Comparison of ENCODE assay signal across 1 cellular context in genomic region chr10:131981429-131982184, GRCh38.
TF ChIP-seq lines count a peak whose summit lies in the region.

Gene BNIP3 (minus strand): TSS chr10:131981923. CDS start chr10:131981806, 117 bp downstream.

TF ChIP-seq in WTC11, 78 proteins besides CTCF, POLR2A, EP300 and RAD21 (continued from another document and continues in another):
- TF ChIP-seq ARID4B (CRISPR knock-in tag; IDR thresholded peaks at IDR 0.05; ENCODE audit: borderline replicate concordance) (peak; percentile 66), ERG (CRISPR knock-in tag; IDR thresholded peaks at IDR 0.05) (no peak), ZNF138 (CRISPR knock-in tag; conservative IDR thresholded peaks at IDR 0.05) (peak; percentile 85; the same call in 1 of the 2 replicates), CBFB (CRISPR knock-in tag; IDR thresholded peaks at IDR 0.05; ENCODE audit: low read depth) (peak; percentile 93; the same call in 1 of the 2 replicates), ZNF416 (CRISPR knock-in tag; IDR thresholded peaks at IDR 0.05) (no peak), ZNF121 (CRISPR knock-in tag; IDR thresholded peaks at IDR 0.05) (no peak), TEAD1 (CRISPR knock-in tag; IDR thresholded peaks at IDR 0.05) (peak; percentile 97), ESRRA (CRISPR knock-in tag; IDR thresholded peaks at IDR 0.05; ENCODE audit: borderline replicate concordance) (peak; percentile 91), SOX15 (CRISPR knock-in tag; IDR thresholded peaks at IDR 0.05) (no peak), FOXP4 (CRISPR knock-in tag; IDR thresholded peaks at IDR 0.05) (peak; percentile 99), RORB (CRISPR knock-in tag; IDR thresholded peaks at IDR 0.05) (no peak), JAZF1 (CRISPR knock-in tag; IDR thresholded peaks at IDR 0.05) (no peak), ZNF263 (CRISPR knock-in tag; IDR thresholded peaks at IDR 0.05; ENCODE audit: low read depth) (peak; percentile 47; the same call in 1 of the 2 replicates), FOXK1 (CRISPR knock-in tag; IDR thresholded peaks at IDR 0.05) (peak; percentile 95), FOXJ3 (CRISPR knock-in tag; IDR thresholded peaks at IDR 0.05; ENCODE audit: borderline replicate concordance) (no peak), NFYB (CRISPR knock-in tag; conservative IDR thresholded peaks at IDR 0.05; ENCODE audit: low read depth) (peak; percentile 70), OVOL2 (CRISPR knock-in tag; IDR thresholded peaks at IDR 0.05; ENCODE audit: borderline replicate concordance) (no peak), MXD4 (CRISPR knock-in tag; IDR thresholded peaks at IDR 0.05; ENCODE audit: borderline replicate concordance) (no peak), TEAD4 (CRISPR knock-in tag; IDR thresholded peaks at IDR 0.05) (no peak; the same call in 1 of the 2 replicates), ZNF281 (CRISPR knock-in tag; IDR thresholded peaks at IDR 0.05) (no peak), NR2C2 (CRISPR knock-in tag; IDR thresholded peaks at IDR 0.05) (no peak), MYBL2 (CRISPR knock-in tag; IDR thresholded peaks at IDR 0.05) (peak; percentile 90), HMGXB4 (CRISPR knock-in tag; IDR thresholded peaks at IDR 0.05) (peak; percentile 71), NFE2L1 (CRISPR knock-in tag; IDR thresholded peaks at IDR 0.05) (peak; percentile 93), GTF2I (CRISPR knock-in tag; conservative IDR thresholded peaks at IDR 0.05) (no peak), ELF4 (CRISPR knock-in tag; IDR thresholded peaks at IDR 0.05; ENCODE audit: low read depth) (no peak; the same call in 1 of the 2 replicates), STAT6 (CRISPR knock-in tag; conservative IDR thresholded peaks at IDR 0.05; ENCODE audit: low read depth) (0 out of 2 replicates have a peak, but pooled peaks have one; percentile 84), GABPB1 (CRISPR knock-in tag; IDR thresholded peaks at IDR 0.05) (peak; percentile 60; the same call in 1 of the 2 replicates), ETV6 (CRISPR knock-in tag; IDR thresholded peaks at IDR 0.05) (peak; percentile 89), ZNF425 (CRISPR knock-in tag; conservative IDR thresholded peaks at IDR 0.05) (no peak), USF2 (CRISPR knock-in tag; IDR thresholded peaks at IDR 0.05) (peak; percentile 87), SMAD4 (CRISPR knock-in tag; IDR thresholded peaks at IDR 0.05) (no peak), TCF7 (CRISPR knock-in tag; IDR thresholded peaks at IDR 0.05; ENCODE audit: low read depth) (peak; percentile 94), AFF4 (CRISPR knock-in tag; IDR thresholded peaks at IDR 0.05; ENCODE audit: borderline replicate concordance) (no peak)
